ENCODE assay signal across 1 cellular context in the genomic region with DNA sequence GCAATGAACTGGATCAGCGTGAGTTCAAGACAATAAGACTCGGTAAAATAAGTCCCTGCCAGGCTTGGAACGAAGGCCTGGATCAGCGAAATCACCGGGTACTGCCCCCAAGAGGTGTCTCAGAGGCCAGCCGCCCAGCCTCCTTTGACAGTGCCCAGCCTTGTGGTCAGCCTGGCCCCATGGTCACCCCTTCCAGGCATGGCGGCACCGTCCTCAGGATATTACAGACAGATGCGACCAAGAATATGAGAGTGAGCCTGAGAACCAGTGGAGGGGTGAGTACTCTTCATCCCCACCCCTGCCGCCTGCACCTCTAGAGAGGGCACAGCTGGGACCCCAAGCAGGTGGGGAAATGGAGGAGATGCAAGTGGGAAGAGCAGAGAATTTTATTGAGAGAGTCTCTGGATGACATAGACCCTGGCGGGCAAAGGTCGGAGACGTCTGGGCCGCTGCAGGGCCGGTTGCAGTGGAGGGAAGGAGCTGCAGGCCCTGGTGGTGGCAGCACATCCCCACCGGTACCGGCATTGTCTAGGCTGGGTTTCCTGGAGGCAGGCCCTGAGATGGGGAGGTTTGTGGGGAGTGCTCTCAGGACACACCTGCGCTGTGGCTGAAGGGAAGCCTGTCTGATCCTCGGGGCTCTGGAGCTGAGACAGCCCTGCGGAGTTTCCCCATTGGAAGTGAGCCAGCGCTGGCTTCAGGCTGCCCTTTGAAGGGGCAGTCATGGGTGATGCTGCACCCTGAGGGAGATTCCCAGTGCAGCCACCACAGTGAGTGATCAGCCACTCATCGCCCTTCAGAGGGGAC.
TF ChIP-seq lines count a peak whose summit lies in the region.

No MANE protein-coding gene starts in this region.

TF ChIP-seq in Ishikawa, 13 proteins besides CTCF, POLR2A, EP300 and RAD21 (continued from another document):
- no peak for TF ChIP-seq REST (IDR thresholded peaks at IDR 0.05; ENCODE audit: low read depth)
- TF ChIP-seq CEBPB (IDR thresholded peaks at IDR 0.05): no peak
- TF ChIP-seq MAX (IDR thresholded peaks at IDR 0.05): no peak
- TF ChIP-seq YY1 (IDR thresholded peaks at IDR 0.05; ENCODE audit: low read depth): no peak
- no peak for TF ChIP-seq EGR1 (IDR thresholded peaks at IDR 0.05)
- TF ChIP-seq FOXM1 (IDR thresholded peaks at IDR 0.05; ENCODE audit: borderline replicate concordance, low read depth): no peak
- TF ChIP-seq TCF12 (IDR thresholded peaks at IDR 0.05; ENCODE audit: low read depth): no peak
- no peak for TF ChIP-seq TEAD4 (IDR thresholded peaks at IDR 0.05)
